17 cellular contexts compared by ENCODE assay signal in the genomic region with DNA sequence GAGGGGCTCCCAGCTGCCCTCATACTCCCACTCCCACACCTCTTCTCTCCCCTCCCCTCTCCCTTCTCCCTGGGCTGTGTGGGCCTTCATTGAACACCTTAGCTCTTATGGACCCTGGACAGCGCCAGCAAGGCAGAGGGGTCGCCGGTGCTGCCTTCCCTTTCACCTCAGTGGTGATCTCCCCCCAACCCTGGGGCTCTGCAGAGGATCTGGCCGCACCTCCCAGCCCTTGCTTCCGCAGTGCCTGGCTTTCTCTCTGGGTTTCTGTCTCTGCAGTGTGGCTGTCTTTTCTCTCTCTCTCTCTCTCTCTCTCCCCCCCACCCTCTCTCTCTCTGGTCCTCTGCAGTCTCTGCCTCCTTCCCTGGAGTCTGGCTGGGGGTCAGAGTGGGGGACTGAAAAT. TPM values are rescaled to one million over a fixed set of nuclear protein-coding genes. Genes with fewer than 3 reads are reported as not detected.
DNase-seq lines count a peak whose midpoint lies in the region; ATAC-seq and TF ChIP-seq lines count a peak whose summit lies in the region.
"Had no signal": no experiment of that assay in that cellular context is flagged by ENCODE, and none has a peak within 500 bp of the region (broad histone marks: within the 10 kb centered on the region; RNA-seq: fewer than 3 reads in every experiment).

No MANE protein-coding gene starts in this region.

- H3K4me1 ChIP-seq in GM23338 (ENCODE audit: insufficient read depth) (peaks cover 22% of the 10 kb centered on the region), hepatocyte (ENCODE audit: insufficient read depth) (peaks cover 3% of the 10 kb centered on the region), neuronal stem cell (ENCODE audit: control insufficient read depth in 2 of 2, insufficient read depth in 1 of 2, low read depth in 1 of 2, low read length in 2 of 2) (peaks cover 15 to 18% of the 10 kb centered on the region in 2 donors)

- H3K9me2 ChIP-seq in GM23338 (ENCODE audit: insufficient read depth) (no peaks in the 10 kb centered on the region), hepatocyte (replicated peaks; ENCODE audit: insufficient read depth) (no peaks in the 10 kb centered on the region)

- no peak overlapping the region for H3K4ac ChIP-seq in neuronal stem cell (ENCODE audit: low read length)

- 24% methylated on average over 3 of the region's 5 CpGs for WGBS in hepatocyte (ENCODE audit: low lambda C conversion rate, missing lambda C conversion rate)
- no CpG with 5 or more reads among the region's 5 CpGs for WGBS in neuronal stem cell (ENCODE audit: extremely low coverage in 2 of 2, insufficient read length in 2 of 2, insufficient replicate concordance in 1 of 2), 2 donors

- CTCF ChIA-PET in T-cell (lab: Charles Lee) = no interaction called here

- H3K36me3 ChIP-seq in GM23338 (ENCODE audit: insufficient read depth) = no peaks in the 10 kb centered on the region
- H3K36me3 ChIP-seq in hepatocyte (replicated peaks; ENCODE audit: insufficient read depth, low read depth) = no peaks in the 10 kb centered on the region
- no peaks in the 10 kb centered on the region for H3K36me3 ChIP-seq in neuronal stem cell (replicated peaks in 1 of 2; ENCODE audit: control insufficient read depth in 2 of 2, insufficient read depth in 2 of 2, low read length in 2 of 2)
- H3K36me3 ChIP-seq: BLaER1 treated with 17β-estradiol and CSF1 and Interleukin-3, amounts not matched to agents 10 nM and 100 nM had no signal

- H3K27ac ChIP-seq in GM23338 (ENCODE audit: low read depth) = no peak overlapping the region
- no peak overlapping the region for H3K27ac ChIP-seq in hepatocyte
- H3K27ac ChIP-seq in neuronal stem cell (replicated peaks; ENCODE audit: low read length) = no peak overlapping the region
- H3K27ac ChIP-seq: BLaER1 treated with 17β-estradiol and CSF1 and Interleukin-3, amounts not matched to agents 10 nM and 100 nM had no signal

- H2BK12ac ChIP-seq in neuronal stem cell (ENCODE audit: low read length) = no peak overlapping the region

- no peaks in the 10 kb centered on the region for H3K79me1 ChIP-seq in neuronal stem cell (ENCODE audit: low read depth, low read length)

- H2BK5ac ChIP-seq in neuronal stem cell (ENCODE audit: low read length) = peak overlapping the region; percentile 53

- H3K23ac ChIP-seq in neuronal stem cell (ENCODE audit: low read depth, low read length, poor library complexity) = no peak overlapping the region

- H2BK120ac ChIP-seq in neuronal stem cell (ENCODE audit: low read depth, low read length) = no peak overlapping the region

- H4K20me1 ChIP-seq in GM23338 (replicated peaks; ENCODE audit: insufficient read depth) (no peaks in the 10 kb centered on the region), hepatocyte (ENCODE audit: insufficient read depth, poor library complexity, severe bottlenecking) (no peaks in the 10 kb centered on the region)

- peaks cover 3% of the 10 kb centered on the region; the same call in 2 of the 3 replicates for H3K36me3 Mint-ChIP-seq in GM23338 (ENCODE audit: low read depth)
- no peaks in the 10 kb centered on the region for H3K36me3 Mint-ChIP-seq in T-cell
- H3K36me3 Mint-ChIP-seq: stimulated activated effector memory CD8-positive, alpha-beta T cell treated with anti-CD3 and anti-CD28 coated beads, Interleukin-12 subunit alpha, Interleukin-12 subunit beta, amount 100 ng/mL, for 72 hours had no signal

- H3K4me3 ChIP-seq in GM23338 (peak overlapping the region; percentile 97), hepatocyte (no peak overlapping the region), neuronal stem cell (ENCODE audit: low read length in 2 of 2) (peak overlapping the region; percentile 59 to 84)
- H3K4me3 ChIP-seq: BLaER1 treated with 17β-estradiol and CSF1 and Interleukin-3, amounts not matched to agents 10 nM and 100 nM; mucosa of descending colon had no signal

- ATAC-seq in GM23338 (peak; percentile 5), T-cell (replicated peaks in 1 of 4) (no peak), left cardiac atrium (no peak), HG02970 (IDR thresholded peaks at IDR 0.05; ENCODE audit: low FRiP score, unreplicated experiment) (no peak)
- ATAC-seq: activated T-cell treated with anti-CD3 and anti-CD28 coated beads, Interleukin-2, amount 50 U/mL, for 72 hours; mucosa of descending colon; stimulated activated effector memory CD8-positive, alpha-beta T cell treated with anti-CD3 and anti-CD28 coated beads, Interleukin-12 subunit alpha, Interleukin-12 subunit beta, amount 100 ng/mL, for 72 hours had no signal

- POLR2A ChIA-PET in T-cell (lab: Charles Lee) = interaction anchor here in 1 of 2 donors (0.7 kb wide), 1 partner anchor 99 kb away, joined by 3 read pairs; no protein-coding TSS in a partner anchor

- no peak overlapping the region for H2AK5ac ChIP-seq in neuronal stem cell (ENCODE audit: low read depth, low read length)

- H3K4me2 ChIP-seq in GM23338 (peak overlapping the region; percentile 100), hepatocyte (peak overlapping the region; percentile 98), neuronal stem cell (ENCODE audit: insufficient read depth, low read length, poor library complexity, severe bottlenecking) (peak overlapping the region; percentile 89)
- H3K4me2 ChIP-seq: BLaER1 treated with 17β-estradiol and CSF1 and Interleukin-3, amounts not matched to agents 10 nM and 100 nM had no signal

- no peak overlapping the region for H3K14ac ChIP-seq in neuronal stem cell (ENCODE audit: low read length)

- no peak overlapping the region for H2AFZ ChIP-seq in GM23338
- H2AFZ ChIP-seq in hepatocyte = no peak overlapping the region
- H2AFZ ChIP-seq in neuronal stem cell (ENCODE audit: low read length) = peak overlapping the region; percentile 96

- H4K8ac ChIP-seq in neuronal stem cell (ENCODE audit: low read depth, low read length) = peak overlapping the region; percentile 43

- H2BK15ac ChIP-seq in neuronal stem cell (ENCODE audit: low read length) = no peak overlapping the region

- H3K9ac ChIP-seq in neuronal stem cell (ENCODE audit: low read depth, low read length, poor library complexity) = no peak overlapping the region
- H3K9ac ChIP-seq: BLaER1 treated with 17β-estradiol and CSF1 and Interleukin-3, amounts not matched to agents 10 nM and 100 nM had no signal

- H3K9me3 ChIP-seq in hepatocyte (ENCODE audit: low read depth) = no peaks in the 10 kb centered on the region
- H3K9me3 ChIP-seq in neuronal stem cell (replicated peaks in 1 of 2; ENCODE audit: control insufficient read depth in 2 of 2, insufficient read depth in 1 of 2, low read depth in 1 of 2, low read length in 2 of 2) = no peaks in the 10 kb centered on the region
- H3K9me3 ChIP-seq: BLaER1 treated with 17β-estradiol and CSF1 and Interleukin-3, amounts not matched to agents 10 nM and 100 nM; mucosa of descending colon had no signal

- 0 out of 2 replicates have a peak, but pooled peaks cover 6% of the 10 kb centered on the region for H3F3A ChIP-seq in GM23338 (replicated peaks; ENCODE audit: low read depth)

- DNase-seq in GM23338 (ENCODE audit: low spot score) = no peak
- DNase-seq in T-cell = no peak
- DNase-seq in hepatocyte (ENCODE audit: low spot score) = no peak
- DNase-seq in neuronal stem cell (ENCODE audit: low spot score) = no peak
- DNase-seq in left cardiac atrium = no peak
- no peak for DNase-seq in NCI-H1417 treated with DMSO at 0.1 percent for 48 hours (lab: John Stamatoyannopoulos, UW)
- DNase-seq in NCI-H1105 treated with DMSO at 0.1 percent for 48 hours (lab: John Stamatoyannopoulos, UW) = no peak
- DNase-seq: activated CD4-positive, alpha-beta T cell treated with anti-CD3 and anti-CD28 coated beads, Interleukin-2, amount 10 ng/mL, durations not matched to agents 24 days and 14 days; activated T-cell treated with anti-CD3 and anti-CD28 coated beads, Interleukin-2, amount 50 U/mL, for 72 hours; dermis blood vessel endothelial cell; DMS79; mucosa of descending colon; NCI-H1048; stimulated activated CD4-positive, alpha-beta T cell treated with anti-CD3 and anti-CD28 coated beads, Interleukin-4, amount 100 ng/mL, for 4 hours had no signal

- peaks cover 24% of the 10 kb centered on the region for H3K4me1 Mint-ChIP-seq in GM23338
- peaks cover 6 to 15% (median 8%) of the 10 kb centered on the region in 3 donors for H3K4me1 Mint-ChIP-seq in T-cell

- TF ChIP-seq CTCF in GM23338 (conservative IDR thresholded peaks at IDR 0.05; ENCODE audit: low read depth in 2 of 2) = no peak
- no peak for TF ChIP-seq CTCF in hepatocyte (IDR thresholded peaks at IDR 0.05; ENCODE audit: poor library complexity)

- H3K79me2 ChIP-seq in GM23338 (replicated peaks; ENCODE audit: insufficient read depth) = peaks cover 14% of the 10 kb centered on the region; the same call in 1 of the 2 replicates
- H3K79me2 ChIP-seq in hepatocyte = peaks cover 5% of the 10 kb centered on the region

- H3K27me3 Mint-ChIP-seq in GM23338 (ENCODE audit: insufficient read depth, low read depth, poor library complexity) (peaks cover 12% of the 10 kb centered on the region), T-cell (peaks cover 29 to 37% of the 10 kb centered on the region in 2 donors)

- H3K27me3 ChIP-seq in GM23338 (ENCODE audit: insufficient read depth) = no peaks in the 10 kb centered on the region
- no peaks in the 10 kb centered on the region for H3K27me3 ChIP-seq in hepatocyte
- peaks cover 0 to 23% (median 4%) of the 10 kb centered on the region in 3 experiments for H3K27me3 ChIP-seq in neuronal stem cell (ENCODE audit: control insufficient read depth in 3 of 3, insufficient read depth in 3 of 3, low read depth in 1 of 3, low read length in 3 of 3)

- no peak overlapping the region for H4K91ac ChIP-seq in neuronal stem cell (ENCODE audit: low read depth, low read length, poor library complexity)

- intact Hi-C loops in left cardiac atrium (cut with DNase I) = no loop called here

- H3K9me3 Mint-ChIP-seq in GM23338 = no peaks in the 10 kb centered on the region
- no peaks in the 10 kb centered on the region for H3K9me3 Mint-ChIP-seq in T-cell
- H3K9me3 Mint-ChIP-seq: activated CD4-positive, alpha-beta T cell treated with anti-CD3 and anti-CD28 coated beads, Interleukin-2, amount 10 ng/mL, durations not matched to agents 24 days and 14 days; activated T-cell treated with anti-CD3 and anti-CD28 coated beads, Interleukin-2, amount 50 U/mL, for 72 hours; stimulated activated effector memory CD8-positive, alpha-beta T cell treated with anti-CD3 and anti-CD28 coated beads, Interleukin-12 subunit alpha, Interleukin-12 subunit beta, amount 100 ng/mL, for 72 hours had no signal

- H3K4me3 Mint-ChIP-seq in GM23338 = peak overlapping the region; percentile 92
- peak overlapping the region in 2 of 3 donors; percentile 28 to 36 for H3K4me3 Mint-ChIP-seq in T-cell
- H3K4me3 Mint-ChIP-seq: activated CD4-positive, alpha-beta T cell treated with anti-CD3 and anti-CD28 coated beads, Interleukin-2, amount 10 ng/mL, durations not matched to agents 24 days and 14 days; stimulated activated effector memory CD8-positive, alpha-beta T cell treated with anti-CD3 and anti-CD28 coated beads, Interleukin-12 subunit alpha, Interleukin-12 subunit beta, amount 100 ng/mL, for 72 hours had no signal

- H3K27ac Mint-ChIP-seq in GM23338 (no peak overlapping the region), T-cell (no peak overlapping the region)
- H3K27ac Mint-ChIP-seq: activated CD4-positive, alpha-beta T cell treated with anti-CD3 and anti-CD28 coated beads, Interleukin-2, amount 10 ng/mL, durations not matched to agents 24 days and 14 days; activated T-cell treated with anti-CD3 and anti-CD28 coated beads, Interleukin-2, amount 50 U/mL, for 72 hours; stimulated activated effector memory CD8-positive, alpha-beta T cell treated with anti-CD3 and anti-CD28 coated beads, Interleukin-12 subunit alpha, Interleukin-12 subunit beta, amount 100 ng/mL, for 72 hours had no signal

- H3K18ac ChIP-seq in neuronal stem cell (ENCODE audit: low read length) = no peak overlapping the region

RNA-seq across cellular contexts. Expression of a gene that starts 1.2 kb away (rescaled TPM):
- total RNA-seq in GM23338 (2014; rRNA removed; shearing (Covaris generic)) = 55.8 and 71.9 TPM in 2 replicates
- polyA plus RNA-seq in GM23338 (2016; fragmentation: Nextera tagmentation; extraction: Ambion mirVana) = 17.8 and 18.0 TPM in 2 replicates
- total RNA-seq in T-cell = under 1 TPM in 3 of 5 donors, not detected in 2; 0.16 to 0.82 (median 0.47) TPM
- total RNA-seq in hepatocyte = 18.0 and 36.1 TPM in 2 replicates
- 39.9 and 45.8 TPM in 2 replicates for polyA plus RNA-seq in hepatocyte
- polyA plus RNA-seq in neuronal stem cell (2013, experiment 1 of 2) = 17.7 TPM
- 16.7 TPM for polyA plus RNA-seq in neuronal stem cell (2013, experiment 2 of 2)
- total RNA-seq in left cardiac atrium = 1 to 10 TPM in 1 of 2 donors, under 1 TPM in 1; 0.82 to 1.8 TPM

RNA-seq across cellular contexts. Expression of a gene that starts 2.2 kb away (rescaled TPM):
- 11.3 and 20.6 TPM in 2 replicates for total RNA-seq in GM23338 (2014; rRNA removed; shearing (Covaris generic))
- polyA plus RNA-seq in GM23338 (2016; fragmentation: Nextera tagmentation; extraction: Ambion mirVana) (12.4 and 15.5 TPM in 2 replicates), hepatocyte (35.5 and 40.0 TPM in 2 replicates)
- total RNA-seq in T-cell (not detected), hepatocyte (12.6 and 18.6 TPM in 2 replicates), left cardiac atrium (1 to 10 TPM in 1 of 2 donors, under 1 TPM in 1; 0.59 to 1.0 TPM)
- 0.66 TPM for polyA plus RNA-seq in neuronal stem cell (2013, experiment 1 of 2)
- 0.44 TPM for polyA plus RNA-seq in neuronal stem cell (2013, experiment 2 of 2)
- total RNA-seq: dermis blood vessel endothelial cell had no signal

RNA-seq across cellular contexts. Expression of a gene that starts 27.9 kb away (rescaled TPM):
- total RNA-seq in GM23338 (2014; rRNA removed; shearing (Covaris generic)) = 8.9 and 12.2 TPM in 2 replicates
- polyA plus RNA-seq in GM23338 (2016; fragmentation: Nextera tagmentation; extraction: Ambion mirVana) = 8.7 and 10.1 TPM in 2 replicates
- 10 to 100 TPM; 48.4 to 87.3 (median 79.1) TPM for total RNA-seq in T-cell
- total RNA-seq in hepatocyte = 5.3 and 14.3 TPM in 2 replicates
- 18.8 and 23.5 TPM in 2 replicates for polyA plus RNA-seq in hepatocyte
- polyA plus RNA-seq in neuronal stem cell (2013, experiment 1 of 2) = 14.0 TPM
- polyA plus RNA-seq in neuronal stem cell (2013, experiment 2 of 2) = 13.4 TPM
- 10 to 100 TPM in 1 of 2 donors, 1 to 10 TPM in 1; 7.6 to 10.1 TPM for total RNA-seq in left cardiac atrium

RNA-seq across cellular contexts. Expression of a gene that starts 35.1 kb away (rescaled TPM):
- total RNA-seq in GM23338 (2014; rRNA removed; shearing (Covaris generic)) = 60.0 and 78.1 TPM in 2 replicates
- polyA plus RNA-seq in GM23338 (2016; fragmentation: Nextera tagmentation; extraction: Ambion mirVana) = 35.7 and 36.2 TPM in 2 replicates
- total RNA-seq in T-cell = 10 to 100 TPM; 37.1 to 87.0 (median 79.7) TPM
- 94.1 and 97.1 TPM in 2 replicates for total RNA-seq in hepatocyte
- 143 and 147 TPM in 2 replicates for polyA plus RNA-seq in hepatocyte
- 38.7 TPM for polyA plus RNA-seq in neuronal stem cell (2013, experiment 1 of 2)
- 37.4 TPM for polyA plus RNA-seq in neuronal stem cell (2013, experiment 2 of 2)
- 10 to 100 TPM; 88.8 to 90.8 TPM for total RNA-seq in left cardiac atrium
